In genomic region chr7:55951637-55952351, GRCh38 we compare ENCODE assay signal across 1 cellular context.
TF ChIP-seq lines count a peak whose summit lies in the region.

MRPS17 (plus strand) TSS chr7:55951877; CDS start chr7:55953196, 1,319 bp downstream.

TF ChIP-seq in SK-N-SH, 30 proteins besides CTCF, POLR2A, EP300 and RAD21 (continued from another document):
- TF ChIP-seq ZBTB33 (IDR thresholded peaks at IDR 0.05; ENCODE audit: borderline replicate concordance, low read depth) (no peak), ELF1 (IDR thresholded peaks at IDR 0.05) (no peak), TAF1 (IDR thresholded peaks at IDR 0.05; ENCODE audit: borderline replicate concordance, low read depth, low read length) (peak; percentile 78), POLR2AphosphoS5 (IDR thresholded peaks at IDR 0.05; ENCODE audit: low read depth, low read length) (peak; percentile 98), GABPA (IDR thresholded peaks at IDR 0.05; ENCODE audit: low read depth) (no peak), NFIC (IDR thresholded peaks at IDR 0.05; ENCODE audit: borderline replicate concordance) (peak; percentile 15; the same call in 1 of the 2 replicates), JUND (IDR thresholded peaks at IDR 0.05) (no peak), IRF3 (IDR thresholded peaks at IDR 0.05; ENCODE audit: low read depth, low read length) (no peak), YY1 (IDR thresholded peaks at IDR 0.05; ENCODE audit: low read depth) (no peak)
